ENCODE assay signal across 19 cellular contexts in the genomic region with DNA sequence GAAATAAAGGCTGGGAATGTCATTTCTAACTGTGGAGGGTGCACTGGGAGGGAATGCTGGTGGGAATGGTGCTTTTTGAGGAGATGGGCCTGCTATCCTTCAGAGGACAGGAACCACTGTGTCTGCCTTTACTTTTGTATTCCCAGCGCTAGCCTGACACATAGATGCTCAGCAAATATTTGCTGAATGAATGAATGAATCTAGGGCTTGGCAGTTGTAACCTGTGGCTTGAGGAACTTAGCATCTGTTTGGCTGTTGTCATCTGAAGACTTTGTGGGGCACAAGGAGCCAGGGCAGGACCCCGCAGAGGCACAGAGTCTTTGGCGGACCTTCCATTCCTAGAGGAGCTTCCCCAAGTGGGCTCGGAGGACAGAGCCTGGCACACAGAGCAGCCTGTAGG.
"Had no signal": no experiment of that assay in that cellular context is flagged by ENCODE, and none has a peak within 500 bp of the region (broad histone marks: within the 10 kb centered on the region; RNA-seq: fewer than 3 reads in every experiment).

No MANE protein-coding gene starts in this region.

- FAIRE-seq: astrocyte had no signal

- H3K9me3 ChIP-seq: MG63 had no signal

- DNase-seq: activated B cell treated with CpG ODN at 0.5 μM for 24 hours; activated CD4-positive, alpha-beta T cell treated with anti-CD3 and anti-CD28 coated beads for 1 hour; activated CD4-positive, alpha-beta T cell treated with anti-CD3 and anti-CD28 coated beads, Interleukin-2, amount 50 U/mL, for 48 hours; activated CD8-positive, alpha-beta memory T cell treated with anti-CD3 and anti-CD28 coated beads, Interleukin-2, amount 10 ng/mL, durations not matched to agents 7 days and 5 days; activated effector memory CD4-positive, alpha-beta T cell treated with Interleukin-2 at 50 U/mL for 16 hours; activated naive CD4-positive, alpha-beta T cell; activated naive CD8-positive, alpha-beta T cell treated with anti-CD3 and anti-CD28 coated beads, Interleukin-2, amount 50 U/mL, for 24 hours; activated T-cell treated with anti-CD3 and anti-CD28 coated beads, Interleukin-2, amount 50 U/mL, for 24 hours; amygdala; KG1; MG63; NCI-H1436; NCI-H1694 treated with DMSO at 0.1 percent for 48 hours; NCI-H69; PC-9; SHP77 treated with DMSO at 0.1 percent for 48 hours; T-helper 9 cell had no signal

- H3K36me3 ChIP-seq: MG63 had no signal

- ATAC-seq: activated CD8-positive, alpha-beta memory T cell treated with anti-CD3 and anti-CD28 coated beads, Interleukin-2, amount 10 ng/mL, durations not matched to agents 7 days and 5 days; activated naive CD4-positive, alpha-beta T cell treated with anti-CD3 and anti-CD28 coated beads, Interleukin-2, amount 50 U/mL, for 72 hours; activated naive CD8-positive, alpha-beta T cell treated with anti-CD3 and anti-CD28 coated beads, Interleukin-2, amount 50 U/mL, for 24 hours had no signal

- H2AFZ ChIP-seq: PC-9 had no signal

- H3K4me3 ChIP-seq: MG63, PC-9 had no signal

- H3K27ac ChIP-seq: PC-9 had no signal
